Comparison of ENCODE assay signal across 1 cellular context in the genomic region with DNA sequence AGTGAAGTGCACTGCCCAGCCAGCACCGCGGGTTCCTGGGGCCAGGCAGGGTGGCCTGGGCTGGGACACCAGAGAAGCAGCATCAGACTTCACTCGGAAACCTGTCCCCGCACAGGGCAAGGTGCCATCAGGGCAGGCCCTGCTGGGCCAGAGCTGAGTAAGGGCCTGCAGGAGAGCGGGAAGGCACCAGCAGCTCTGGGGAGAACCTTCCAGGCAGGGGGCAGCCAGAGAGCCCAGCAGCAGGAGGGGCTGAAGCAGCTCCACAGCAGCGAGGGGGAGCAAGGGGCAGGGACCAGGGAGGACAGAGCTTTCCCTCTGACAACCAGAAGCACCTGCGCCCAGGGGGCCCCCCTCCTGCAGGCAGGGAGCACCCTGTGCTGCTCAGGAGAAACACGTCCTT.
A peak's percentile ranks its signal among the peaks of the same experiment; 100 is the strongest.
TF ChIP-seq lines count a peak whose summit lies in the region.

No MANE protein-coding gene starts in this region.

TF ChIP-seq in HepG2, 621 proteins besides CTCF, POLR2A, EP300 and RAD21:
- TF ChIP-seq CHCHD3 (CRISPR knock-in tag; IDR thresholded peaks at IDR 0.05), result no peak
- TF ChIP-seq SETDB1 (CRISPR knock-in tag; IDR thresholded peaks at IDR 0.05; ENCODE audit: borderline replicate concordance), result no peak
- TF ChIP-seq, protein P1, sequence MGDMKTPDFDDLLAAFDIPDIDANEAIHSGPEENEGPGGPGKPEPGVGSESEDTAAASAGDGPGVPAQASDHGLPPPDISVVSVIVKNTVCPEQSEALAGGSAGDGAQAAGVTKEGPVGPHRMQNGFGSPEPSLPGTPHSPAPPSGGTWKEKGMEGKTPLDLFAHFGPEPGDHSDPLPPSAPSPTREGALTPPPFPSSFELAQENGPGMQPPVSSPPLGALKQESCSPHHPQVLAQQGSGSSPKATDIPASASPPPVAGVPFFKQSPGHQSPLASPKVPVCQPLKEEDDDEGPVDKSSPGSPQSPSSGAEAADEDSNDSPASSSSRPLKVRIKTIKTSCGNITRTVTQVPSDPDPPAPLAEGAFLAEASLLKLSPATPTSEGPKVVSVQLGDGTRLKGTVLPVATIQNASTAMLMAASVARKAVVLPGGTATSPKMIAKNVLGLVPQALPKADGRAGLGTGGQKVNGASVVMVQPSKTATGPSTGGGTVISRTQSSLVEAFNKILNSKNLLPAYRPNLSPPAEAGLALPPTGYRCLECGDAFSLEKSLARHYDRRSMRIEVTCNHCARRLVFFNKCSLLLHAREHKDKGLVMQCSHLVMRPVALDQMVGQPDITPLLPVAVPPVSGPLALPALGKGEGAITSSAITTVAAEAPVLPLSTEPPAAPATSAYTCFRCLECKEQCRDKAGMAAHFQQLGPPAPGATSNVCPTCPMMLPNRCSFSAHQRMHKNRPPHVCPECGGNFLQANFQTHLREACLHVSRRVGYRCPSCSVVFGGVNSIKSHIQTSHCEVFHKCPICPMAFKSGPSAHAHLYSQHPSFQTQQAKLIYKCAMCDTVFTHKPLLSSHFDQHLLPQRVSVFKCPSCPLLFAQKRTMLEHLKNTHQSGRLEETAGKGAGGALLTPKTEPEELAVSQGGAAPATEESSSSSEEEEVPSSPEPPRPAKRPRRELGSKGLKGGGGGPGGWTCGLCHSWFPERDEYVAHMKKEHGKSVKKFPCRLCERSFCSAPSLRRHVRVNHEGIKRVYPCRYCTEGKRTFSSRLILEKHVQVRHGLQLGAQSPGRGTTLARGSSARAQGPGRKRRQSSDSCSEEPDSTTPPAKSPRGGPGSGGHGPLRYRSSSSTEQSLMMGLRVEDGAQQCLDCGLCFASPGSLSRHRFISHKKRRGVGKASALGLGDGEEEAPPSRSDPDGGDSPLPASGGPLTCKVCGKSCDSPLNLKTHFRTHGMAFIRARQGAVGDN (CRISPR knock-in tag; IDR thresholded peaks at IDR 0.05), result peak; percentile 10; the same call in 1 of the 2 replicates
